ENCODE assay signal across 9 cellular contexts in the genomic region with DNA sequence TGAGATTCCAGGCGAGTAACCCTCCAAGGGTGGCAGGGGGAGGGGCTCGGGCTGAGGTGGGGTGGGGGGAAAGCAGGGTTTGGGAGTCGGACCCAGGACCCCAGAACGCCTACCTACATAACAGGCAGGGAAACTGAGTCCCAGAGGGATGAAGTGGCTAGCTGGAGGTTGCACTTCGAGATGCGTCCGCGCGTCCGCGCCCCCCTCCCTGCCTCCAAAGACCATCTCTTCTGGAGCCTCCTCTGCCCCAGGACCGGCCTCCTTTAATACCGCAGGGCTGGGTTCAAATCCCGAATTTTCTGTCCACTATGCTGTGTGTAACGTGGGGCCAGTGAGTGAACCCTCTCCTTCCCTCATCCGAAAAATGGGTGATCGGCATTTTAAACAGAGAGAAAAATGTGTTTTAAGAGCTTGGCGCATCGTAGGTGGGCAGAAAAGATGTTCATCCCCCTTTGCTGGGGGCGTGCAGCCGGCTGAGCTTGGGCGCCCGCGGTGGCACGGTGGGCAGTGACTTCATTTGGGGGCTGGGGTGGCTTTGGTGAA. TPM values are rescaled to one million over a fixed set of nuclear protein-coding genes. Genes with fewer than 3 reads are reported as not detected.
DNase-seq lines count a peak whose midpoint lies in the region; ATAC-seq and TF ChIP-seq lines count a peak whose summit lies in the region.
"Had no signal": no experiment of that assay in that cellular context is flagged by ENCODE, and none has a peak within 500 bp of the region (broad histone marks: within the 10 kb centered on the region; RNA-seq: fewer than 3 reads in every experiment).

No MANE protein-coding gene starts in this region.

- DNase-seq in cardiac muscle cell (ENCODE audit: low read depth in 1 of 2, low spot score in 1 of 2) (no peak), right atrium auricular region (ENCODE audit: low spot score) (no peak), body of pancreas (no peak), cerebellar cortex (ENCODE audit: low spot score) (no peak), pons (ENCODE audit: low spot score) (no peak), COLO829 (ENCODE audit: low spot score) (no peak)

- WGBS in body of pancreas, 2 donors: 0 to 2% methylated on average over 11 to 25 of the region's 25 CpGs
- WGBS in urinary bladder: 3% methylated on average over 25 of the region's 25 CpGs

- H3K9me3 ChIP-seq in cardiac muscle cell (ENCODE audit: low read depth) (no peaks in the 10 kb centered on the region), right atrium auricular region (no peaks in the 10 kb centered on the region), body of pancreas (no peaks in the 10 kb centered on the region), mononuclear cell (ENCODE audit: low read depth, low read length) (no peaks in the 10 kb centered on the region)

- H3K36me3 ChIP-seq in cardiac muscle cell (no peaks in the 10 kb centered on the region), right atrium auricular region (no peaks in the 10 kb centered on the region), body of pancreas (replicated peaks in 1 of 2; ENCODE audit: insufficient read depth in 1 of 2, low read depth in 2 of 2) (no peaks in the 10 kb centered on the region), urinary bladder (ENCODE audit: insufficient read depth) (no peaks in the 10 kb centered on the region)

- H3K27ac ChIP-seq in cardiac muscle cell: no peak overlapping the region
- no peak overlapping the region for H3K27ac ChIP-seq in right atrium auricular region
- H3K27ac ChIP-seq in body of pancreas: peak overlapping the region in 3 of 4 donors; percentile 23 to 47 (median 34)
- no peak overlapping the region for H3K27ac ChIP-seq in urinary bladder (ENCODE audit: low read depth)
- H3K27ac ChIP-seq: VCaP had no signal

- no peaks in the 10 kb centered on the region for H3K4me1 ChIP-seq in cardiac muscle cell (ENCODE audit: low read depth)
- peaks cover 0 to 18% of the 10 kb centered on the region in 2 donors for H3K4me1 ChIP-seq in right atrium auricular region
- peaks cover 45% of the 10 kb centered on the region for H3K4me1 ChIP-seq in body of pancreas
- H3K4me1 ChIP-seq in mononuclear cell (ENCODE audit: insufficient read depth, low read length): peaks cover 10% of the 10 kb centered on the region
- peaks cover 5% of the 10 kb centered on the region for H3K4me1 ChIP-seq in urinary bladder (ENCODE audit: insufficient read depth)

- no peak for ATAC-seq in body of pancreas

- intact Hi-C loops in body of pancreas (cut with DNase I): no loop called here

- H3K4me3 ChIP-seq in cardiac muscle cell (peak overlapping the region; percentile 21), right atrium auricular region (peak overlapping the region in 1 of 2 donors; percentile 26), body of pancreas (peak overlapping the region; percentile 33 to 38), mononuclear cell (ENCODE audit: low read length) (peak overlapping the region; percentile 15), urinary bladder (ENCODE audit: low read depth, low read length) (peak overlapping the region; percentile 34)

- peaks cover 22% of the 10 kb centered on the region for H3K27me3 ChIP-seq in cardiac muscle cell
- H3K27me3 ChIP-seq in right atrium auricular region: peaks cover 21 to 29% of the 10 kb centered on the region in 2 donors
- H3K27me3 ChIP-seq in body of pancreas: no peaks in the 10 kb centered on the region
- peaks cover 24% of the 10 kb centered on the region for H3K27me3 ChIP-seq in mononuclear cell (ENCODE audit: insufficient read depth, low read length)

- TF ChIP-seq CTCF in cardiac muscle cell (IDR thresholded peaks at IDR 0.05; ENCODE audit: low read depth, low read length): no peak
- no peak for TF ChIP-seq CTCF in right atrium auricular region (IDR thresholded peaks at IDR 0.05)
- TF ChIP-seq CTCF in body of pancreas (IDR thresholded peaks at IDR 0.05): no peak

- no peak for TF ChIP-seq POLR2A in body of pancreas (IDR thresholded peaks at IDR 0.05)

RNA-seq across cellular contexts. Expression of gene TJP3, which starts 13.8 kb away (rescaled TPM):
- total RNA-seq in cardiac muscle cell (2.8 and 5.2 TPM in 2 replicates), right atrium auricular region (1 to 10 TPM in 1 of 2 donors, not detected in 1; 1.1 TPM), body of pancreas (10 to 100 TPM; 15.8 to 21.4 TPM), mononuclear cell (5.7 TPM), urinary bladder (3.1 TPM)
- polyA plus RNA-seq in cardiac muscle cell (3.0 and 5.0 TPM in 2 replicates), urinary bladder (2.8 TPM)

RNA-seq across cellular contexts. Expression of gene PIP5K1C, which starts 21.7 kb away (rescaled TPM):
- 24.1 and 28.4 TPM in 2 replicates for total RNA-seq in cardiac muscle cell
- polyA plus RNA-seq in cardiac muscle cell: 21.0 and 21.8 TPM in 2 replicates
- 10 to 100 TPM; 31.3 to 45.8 TPM for total RNA-seq in right atrium auricular region
- total RNA-seq in body of pancreas: 10 to 100 TPM; 16.6 to 30.7 TPM
- 8.4 TPM for total RNA-seq in mononuclear cell
- 17.1 TPM for total RNA-seq in urinary bladder
- polyA plus RNA-seq in urinary bladder: 60.8 TPM

RNA-seq across cellular contexts. Expression of gene APBA3, which starts 39.5 kb away (rescaled TPM):
- total RNA-seq in cardiac muscle cell (39.9 and 49.4 TPM in 2 replicates), right atrium auricular region (10 to 100 TPM; 14.7 to 24.8 TPM), body of pancreas (10 to 100 TPM; 20.0 to 35.6 TPM), mononuclear cell (47.6 TPM), urinary bladder (10.4 TPM)
- polyA plus RNA-seq in cardiac muscle cell (29.4 and 34.3 TPM in 2 replicates), urinary bladder (21.7 TPM)

RNA-seq across cellular contexts. Expression of gene MRPL54, which starts 40.5 kb away (rescaled TPM):
- total RNA-seq in cardiac muscle cell: 37.9 and 57.8 TPM in 2 replicates
- polyA plus RNA-seq in cardiac muscle cell: 81.5 and 91.2 TPM in 2 replicates
- total RNA-seq in right atrium auricular region: 10 to 100 TPM; 81.0 to 84.4 TPM
- 10 to 100 TPM; 78.9 to 86.0 TPM for total RNA-seq in body of pancreas
- total RNA-seq in mononuclear cell: 40.4 TPM
- 23.0 TPM for total RNA-seq in urinary bladder
- polyA plus RNA-seq in urinary bladder: 61.9 TPM

RNA-seq across cellular contexts. Expression of gene RAX2, which starts 50.1 kb away (rescaled TPM):
- total RNA-seq in cardiac muscle cell (not detected in 2 replicates), right atrium auricular region (not detected), body of pancreas (not detected), mononuclear cell (not detected), urinary bladder (not detected)
- polyA plus RNA-seq in cardiac muscle cell (not detected in 2 replicates), urinary bladder (not detected)

Comparison
In these comparisons a context has a peak if more than half of its experiments do, and no peak if none do; other contexts are left out.
1. H3K27ac ChIP-seq: peak in body of pancreas (3 of 4); none in cardiac muscle cell (single experiment), right atrium auricular region (0 of 2) and urinary bladder (single experiment).